In genomic region chr5:6378128-6379023, GRCh38 we compare ENCODE assay signal across 8 cellular contexts. TPM values are rescaled to one million over a fixed set of nuclear protein-coding genes. Genes with fewer than 3 reads are reported as not detected.
A peak's percentile ranks its signal among the peaks of the same experiment; 100 is the strongest.
DNase-seq lines count a peak whose midpoint lies in the region; ATAC-seq and TF ChIP-seq lines count a peak whose summit lies in the region.

MED10 (minus strand) TSS chr5:6378547; CDS start chr5:6378483, 64 bp downstream.

- peak within 1 kb of the TSS; percentile 99 for H3K4me3 Mint-ChIP-seq in chondrocyte (ENCODE audit: unreplicated experiment)

- peaks cover 8% of the 10 kb centered on the region for H3K27me3 Mint-ChIP-seq in chondrocyte (ENCODE audit: low read depth)

- TF ChIP-seq POLR2A in GM19193 (IDR thresholded peaks at IDR 0.05; ENCODE audit: extremely low read depth, insufficient read depth, insufficient read length): peak; percentile 90

- peak; percentile 77 to 86 for DNase-seq in AML-193 (lab: John Stamatoyannopoulos, UW)
- peak; percentile 99 for DNase-seq in NCI-H510A treated with DMSO at 0.1 percent for 48 hours (lab: John Stamatoyannopoulos, UW)
- peak; percentile 94 to 95 for DNase-seq in activated CD4-positive, alpha-beta T cell treated with anti-CD3 and anti-CD28 coated beads for 24 hours (ENCODE audit: low read depth in 2 of 2)
- DNase-seq in chondrocyte (ENCODE audit: low spot score): no peak
- DNase-seq in kidney tubule cell (ENCODE audit: low spot score): peak; percentile 93
- peak; percentile 91 to 96 (median 94) for DNase-seq in stimulated activated CD4-positive, alpha-beta T cell treated with anti-CD3 and anti-CD28 coated beads, Interleukin-1b, Interleukin-23, amount 100 ng/mL, for 24 hours (ENCODE audit: low read depth in 4 of 4, low spot score in 1 of 4)

- TF ChIP-seq CTCF in chondrocyte (IDR thresholded peaks at IDR 0.05): no peak

- ATAC-seq in HG03439 (IDR thresholded peaks at IDR 0.05; ENCODE audit: unreplicated experiment): peak; percentile 98

- no peaks in the 10 kb centered on the region for H3K9me3 Mint-ChIP-seq in chondrocyte (ENCODE audit: low read depth)

- H3K4me1 Mint-ChIP-seq in chondrocyte (ENCODE audit: low read depth): peaks cover 26% of the 10 kb centered on the region

- H3K36me3 Mint-ChIP-seq in chondrocyte (ENCODE audit: low read depth): peaks cover 21% of the 10 kb centered on the region

- H3K27ac Mint-ChIP-seq in chondrocyte (ENCODE audit: unreplicated experiment): peak within 1 kb of the TSS; percentile 95

RNA-seq across cellular contexts. Expression of gene MED10, which starts in this region (rescaled TPM):
- total RNA-seq in chondrocyte: 25.1 to 34.9 TPM (median 34.6 TPM) in 3 replicates
